Comparison of ENCODE assay signal across 1 cellular context in genomic region chr14:77799863-77800730, GRCh38.
TF ChIP-seq lines count a peak whose summit lies in the region.

ADCK1 (plus strand) TSS chr14:77800109; CDS start chr14:77818979, 18,870 bp downstream.

TF ChIP-seq in GM12878, 131 proteins besides CTCF, POLR2A, EP300 and RAD21 (continued from another document and continues in another):
- TF ChIP-seq ZBTB33 (IDR thresholded peaks at IDR 0.05) (no peak), CHD4 (IDR thresholded peaks at IDR 0.05) (no peak), CREB1 (IDR thresholded peaks at IDR 0.05; ENCODE audit: low read depth) (0 out of 2 replicates have a peak, but pooled peaks have one; percentile 37), POU2F2 (IDR thresholded peaks at IDR 0.05; ENCODE audit: borderline replicate concordance, low read depth, low read length) (no peak), ESRRA (IDR thresholded peaks at IDR 0.05; ENCODE audit: low read length) (no peak), HCFC1 (IDR thresholded peaks at IDR 0.05; ENCODE audit: low read length) (peak; percentile 90), SRF (IDR thresholded peaks at IDR 0.05; ENCODE audit: low read depth in 2 of 2, low read length in 2 of 2) (no peak), SIN3A (IDR thresholded peaks at IDR 0.05; ENCODE audit: low read depth, low read length) (peak; percentile 68), ZNF592 (IDR thresholded peaks at IDR 0.05) (no peak), ZNF207 (IDR thresholded peaks at IDR 0.05; ENCODE audit: borderline replicate concordance) (no peak), ZBTB4 (CRISPR knock-in tag; IDR thresholded peaks at IDR 0.05) (no peak), CHD2 (IDR thresholded peaks at IDR 0.05; ENCODE audit: borderline replicate concordance, low read depth, low read length) (peak; percentile 29; the same call in 1 of the 2 replicates), E2F8 (IDR thresholded peaks at IDR 0.05; ENCODE audit: low read depth, partially characterized antibody) (no peak), PAX8 (IDR thresholded peaks at IDR 0.05) (no peak), KDM1A (IDR thresholded peaks at IDR 0.05; ENCODE audit: borderline replicate concordance) (no peak), YY1 (IDR thresholded peaks at IDR 0.05; ENCODE audit: low read depth, low read length) (peak; percentile 9; the same call in 1 of the 2 replicates), SREBF1 (IDR thresholded peaks at IDR 0.05; ENCODE audit: low read length) (peak; percentile 34; the same call in 1 of the 2 replicates), HDGF (IDR thresholded peaks at IDR 0.05) (0 out of 2 replicates have a peak, but pooled peaks have one; percentile 31), HDAC2 (IDR thresholded peaks at IDR 0.05) (no peak), RBBP5 (conservative IDR thresholded peaks at IDR 0.05) (no peak), JUNB (IDR thresholded peaks at IDR 0.05) (no peak), SREBF2 (IDR thresholded peaks at IDR 0.05; ENCODE audit: low read length) (no peak), HDAC6 (IDR thresholded peaks at IDR 0.05; ENCODE audit: unreplicated experiment) (peak; percentile 43), BHLHE40 (IDR thresholded peaks at IDR 0.05; ENCODE audit: borderline replicate concordance in 1 of 2, low read depth in 2 of 2, low read length in 1 of 2) (peak; percentile 43 to 89; a peak in 3 of 4 replicates), WRNIP1 (IDR thresholded peaks at IDR 0.05; ENCODE audit: borderline replicate concordance, low read depth, low read length) (no peak), EZH2 (IDR thresholded peaks at IDR 0.05; ENCODE audit: borderline replicate concordance, control insufficient read depth, low read depth, low read length) (no peak), NR2F1 (conservative IDR thresholded peaks at IDR 0.05) (peak; percentile 99), POLR2AphosphoS2 (IDR thresholded peaks at IDR 0.05; ENCODE audit: low read depth, low read length) (no peak), ZNF274 (IDR thresholded peaks at IDR 0.05; ENCODE audit: insufficient read depth, insufficient read length) (no peak), MXI1 (IDR thresholded peaks at IDR 0.05; ENCODE audit: low read depth, low read length) (no peak; the same call in 1 of the 2 replicates), NR2C1 (IDR thresholded peaks at IDR 0.05) (peak; percentile 88), NR2C2 (IDR thresholded peaks at IDR 0.05; ENCODE audit: borderline replicate concordance, control insufficient read depth, insufficient read length, low read depth) (no peak), ZNF687 (IDR thresholded peaks at IDR 0.05) (peak; percentile 43; the same call in 1 of the 2 replicates), NBN (IDR thresholded peaks at IDR 0.05) (no peak), PAX5 (IDR thresholded peaks at IDR 0.05; ENCODE audit: borderline replicate concordance, low read depth, low read length) (peak; percentile 8; the same call in 1 of the 2 replicates), EED (IDR thresholded peaks at IDR 0.05; ENCODE audit: low read depth) (peak; percentile 48), IRF4 (IDR thresholded peaks at IDR 0.05; ENCODE audit: low read depth, low read length) (0 out of 2 replicates have a peak, but pooled peaks have one; percentile 27)
- TF ChIP-seq, protein P1, sequence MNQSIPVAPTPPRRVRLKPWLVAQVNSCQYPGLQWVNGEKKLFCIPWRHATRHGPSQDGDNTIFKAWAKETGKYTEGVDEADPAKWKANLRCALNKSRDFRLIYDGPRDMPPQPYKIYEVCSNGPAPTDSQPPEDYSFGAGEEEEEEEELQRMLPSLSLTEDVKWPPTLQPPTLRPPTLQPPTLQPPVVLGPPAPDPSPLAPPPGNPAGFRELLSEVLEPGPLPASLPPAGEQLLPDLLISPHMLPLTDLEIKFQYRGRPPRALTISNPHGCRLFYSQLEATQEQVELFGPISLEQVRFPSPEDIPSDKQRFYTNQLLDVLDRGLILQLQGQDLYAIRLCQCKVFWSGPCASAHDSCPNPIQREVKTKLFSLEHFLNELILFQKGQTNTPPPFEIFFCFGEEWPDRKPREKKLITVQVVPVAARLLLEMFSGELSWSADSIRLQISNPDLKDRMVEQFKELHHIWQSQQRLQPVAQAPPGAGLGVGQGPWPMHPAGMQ (IDR thresholded peaks at IDR 0.05; ENCODE audit: borderline replicate concordance), result no peak
- TF ChIP-seq, protein P2, sequence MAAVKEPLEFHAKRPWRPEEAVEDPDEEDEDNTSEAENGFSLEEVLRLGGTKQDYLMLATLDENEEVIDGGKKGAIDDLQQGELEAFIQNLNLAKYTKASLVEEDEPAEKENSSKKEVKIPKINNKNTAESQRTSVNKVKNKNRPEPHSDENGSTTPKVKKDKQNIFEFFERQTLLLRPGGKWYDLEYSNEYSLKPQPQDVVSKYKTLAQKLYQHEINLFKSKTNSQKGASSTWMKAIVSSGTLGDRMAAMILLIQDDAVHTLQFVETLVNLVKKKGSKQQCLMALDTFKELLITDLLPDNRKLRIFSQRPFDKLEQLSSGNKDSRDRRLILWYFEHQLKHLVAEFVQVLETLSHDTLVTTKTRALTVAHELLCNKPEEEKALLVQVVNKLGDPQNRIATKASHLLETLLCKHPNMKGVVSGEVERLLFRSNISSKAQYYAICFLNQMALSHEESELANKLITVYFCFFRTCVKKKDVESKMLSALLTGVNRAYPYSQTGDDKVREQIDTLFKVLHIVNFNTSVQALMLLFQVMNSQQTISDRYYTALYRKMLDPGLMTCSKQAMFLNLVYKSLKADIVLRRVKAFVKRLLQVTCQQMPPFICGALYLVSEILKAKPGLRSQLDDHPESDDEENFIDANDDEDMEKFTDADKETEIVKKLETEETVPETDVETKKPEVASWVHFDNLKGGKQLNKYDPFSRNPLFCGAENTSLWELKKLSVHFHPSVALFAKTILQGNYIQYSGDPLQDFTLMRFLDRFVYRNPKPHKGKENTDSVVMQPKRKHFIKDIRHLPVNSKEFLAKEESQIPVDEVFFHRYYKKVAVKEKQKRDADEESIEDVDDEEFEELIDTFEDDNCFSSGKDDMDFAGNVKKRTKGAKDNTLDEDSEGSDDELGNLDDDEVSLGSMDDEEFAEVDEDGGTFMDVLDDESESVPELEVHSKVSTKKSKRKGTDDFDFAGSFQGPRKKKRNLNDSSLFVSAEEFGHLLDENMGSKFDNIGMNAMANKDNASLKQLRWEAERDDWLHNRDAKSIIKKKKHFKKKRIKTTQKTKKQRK (IDR thresholded peaks at IDR 0.05; ENCODE audit: low read depth, low read length), result no peak
